ENCODE assay signal across 1 cellular context in genomic region chr17:34259151-34259550, GRCh38.
TF ChIP-seq lines count a peak whose summit lies in the region.

No MANE protein-coding gene starts in this region.

TF ChIP-seq in IMR-90, 13 proteins besides CTCF, POLR2A, EP300 and RAD21 (continued from another document):
- TF ChIP-seq USF2 (IDR thresholded peaks at IDR 0.05; ENCODE audit: low read depth, low read length) = no peak
